12 cellular contexts compared by ENCODE assay signal in genomic region chr15:52221730-52222129, GRCh38. TPM values are rescaled to one million over a fixed set of nuclear protein-coding genes. Genes with fewer than 3 reads are reported as not detected.
DNase-seq lines count a peak whose midpoint lies in the region; ATAC-seq and TF ChIP-seq lines count a peak whose summit lies in the region.
"Had no signal": no experiment of that assay in that cellular context is flagged by ENCODE, and none has a peak within 500 bp of the region (broad histone marks: within the 10 kb centered on the region; RNA-seq: fewer than 3 reads in every experiment).

No MANE protein-coding gene starts in this region.

- DNase-seq in MCF 10A (ENCODE audit: unreplicated experiment): no peak
- no peak for DNase-seq in breast epithelium (ENCODE audit: low spot score in 2 of 2)
- DNase-seq in activated B cell treated with CpG ODN at 0.5 μM for 24 hours: no peak
- DNase-seq in activated effector memory CD4-positive, alpha-beta T cell treated with anti-CD3 and anti-CD28 coated beads, Interleukin-2, amount 50 U/mL, for 16 hours: no peak
- DNase-seq in GM13976 (ENCODE audit: low spot score): no peak
- DNase-seq in HEK293T (ENCODE audit: extremely low spot score): no peak
- no peak for DNase-seq in inferior parietal cortex (ENCODE audit: extremely low spot score)
- DNase-seq: NCI-H1048, substantia nigra had no signal

- H3K27me3 ChIP-seq in breast epithelium: no peaks in the 10 kb centered on the region
- H3K27me3 ChIP-seq: ascending aorta, neural progenitor cell had no signal

- TF ChIP-seq POLR2A in breast epithelium (IDR thresholded peaks at IDR 0.05): no peak

- H3K36me3 Mint-ChIP-seq in MCF 10A (ENCODE audit: insufficient read depth, unreplicated experiment): peaks cover 62% of the 10 kb centered on the region
- H3K36me3 Mint-ChIP-seq in activated B cell treated with CpG ODN at 0.5 μM for 24 hours (ENCODE audit: low read depth): peaks cover 4% of the 10 kb centered on the region

- no peaks in the 10 kb centered on the region for H3K9me3 Mint-ChIP-seq in MCF 10A (ENCODE audit: unreplicated experiment)
- no peaks in the 10 kb centered on the region for H3K9me3 Mint-ChIP-seq in activated B cell treated with CpG ODN at 0.5 μM for 24 hours
- H3K9me3 Mint-ChIP-seq: neural progenitor cell had no signal

- peak overlapping the region; percentile 82 for H3K27ac Mint-ChIP-seq in MCF 10A (ENCODE audit: low read depth, unreplicated experiment)
- H3K27ac Mint-ChIP-seq in activated B cell treated with CpG ODN at 0.5 μM for 24 hours: peak overlapping the region; percentile 99
- H3K27ac Mint-ChIP-seq: neural progenitor cell had no signal

- H3K9me3 ChIP-seq in breast epithelium: no peaks in the 10 kb centered on the region
- H3K9me3 ChIP-seq: ascending aorta had no signal

- no peaks in the 10 kb centered on the region for H3K36me3 ChIP-seq in breast epithelium
- H3K36me3 ChIP-seq: ascending aorta, neural progenitor cell had no signal

- in situ Hi-C loops in GM13976 (cut with MboI; ENCODE audit: low sequenced_read_pairs, unreplicated experiment): loop anchor here (10.0 kb wide), 1 partner anchor 247 kb away; the partner anchor contains the start of gene LEO1

- H3K4me3 ChIP-seq in breast epithelium: no peak overlapping the region
- H3K4me3 ChIP-seq: ascending aorta, neural progenitor cell had no signal

- CTCF ChIA-PET in MCF 10A (lab: Yijun Ruan, JAX): interaction anchor here (0.6 to 2.8 kb wide), 2 partner anchors 13 to 35 kb away, joined by 3 to 8 read pairs; no protein-coding TSS in a partner anchor
- CTCF ChIA-PET in activated B cell treated with CpG ODN at 0.5 μM for 24 hours (lab: Charles Lee): interaction anchor here (1.0 to 1.5 kb wide), 2 partner anchors 12 to 38 kb away, joined by 3 to 5 read pairs; no protein-coding TSS in a partner anchor
- CTCF ChIA-PET in HEK293T (lab: Yijun Ruan, JAX): no interaction called here

- ATAC-seq in HG02885 (IDR thresholded peaks at IDR 0.05; ENCODE audit: poor library complexity, unreplicated experiment) (peak; percentile 53), activated B cell treated with CpG ODN at 0.5 μM for 24 hours (ENCODE audit: low read depth) (peak; percentile 51)

- BruUV-seq in MCF 10A (replicated peaks; lab: Mats Ljungman, UMichigan): no TSS peak

- no peaks in the 10 kb centered on the region for H3K27me3 Mint-ChIP-seq in MCF 10A (ENCODE audit: insufficient read depth, unreplicated experiment)
- H3K27me3 Mint-ChIP-seq in activated B cell treated with CpG ODN at 0.5 μM for 24 hours: no peaks in the 10 kb centered on the region

- no peaks in the 10 kb centered on the region for H3K4me1 ChIP-seq in breast epithelium
- H3K4me1 ChIP-seq: ascending aorta, neural progenitor cell had no signal

- POLR2A ChIA-PET in MCF 10A (lab: Yijun Ruan, JAX): no interaction called here
- POLR2A ChIA-PET in activated B cell treated with CpG ODN at 0.5 μM for 24 hours (lab: Charles Lee): interaction anchor here (0.9 to 7.4 kb wide), 5 partner anchors 7 to 42 kb away, joined by 3 to 119 read pairs (median 5); no protein-coding TSS in a partner anchor
- POLR2A ChIA-PET in HEK293T (lab: Yijun Ruan, JAX): no interaction called here

- H3K4me1 Mint-ChIP-seq in MCF 10A (ENCODE audit: insufficient read depth, unreplicated experiment) (no peaks in the 10 kb centered on the region), activated B cell treated with CpG ODN at 0.5 μM for 24 hours (peaks cover 77% of the 10 kb centered on the region)
- H3K4me1 Mint-ChIP-seq: neural progenitor cell had no signal

- intact Hi-C loops in MCF 10A (cut with micrococcal nuclease) (no loop called here), breast epithelium (cut with DNase I; ENCODE audit: low total_unique reads) (no loop called here), activated B cell treated with CpG ODN at 0.5 μM for 24 hours (cut with micrococcal nuclease) (loop anchor here (1.0 kb wide), 2 partner anchors 8 to 13 kb away; no protein-coding TSS in a partner anchor)

- H3K4me3 Mint-ChIP-seq in MCF 10A (ENCODE audit: unreplicated experiment): no peak overlapping the region
- peak overlapping the region; percentile 85 for H3K4me3 Mint-ChIP-seq in activated B cell treated with CpG ODN at 0.5 μM for 24 hours
- H3K4me3 Mint-ChIP-seq: neural progenitor cell had no signal

- H3K27ac ChIP-seq in breast epithelium: no peak overlapping the region
- H3K27ac ChIP-seq: ascending aorta, neural progenitor cell had no signal

- TF ChIP-seq CTCF in MCF 10A (IDR thresholded peaks at IDR 0.05; ENCODE audit: unreplicated experiment): no peak
- no peak for TF ChIP-seq CTCF in breast epithelium (IDR thresholded peaks at IDR 0.05)
- TF ChIP-seq CTCF in activated B cell treated with CpG ODN at 0.5 μM for 24 hours (IDR thresholded peaks at IDR 0.05): no peak
- no peak for TF ChIP-seq CTCF in GM13976 (IDR thresholded peaks at IDR 0.05; ENCODE audit: borderline replicate concordance, control extremely low read depth, extremely low read depth, insufficient read depth, missing control alignments)

TF ChIP-seq in HEK293T, 16 proteins besides CTCF, POLR2A, EP300 and RAD21:
- TF ChIP-seq SP1 (IDR thresholded peaks at IDR 0.05) (no peak), FOXK2 (IDR thresholded peaks at IDR 0.05) (no peak), LEF1 (IDR thresholded peaks at IDR 0.05; ENCODE audit: borderline replicate concordance) (no peak), FOXA1 (IDR thresholded peaks at IDR 0.05) (no peak), BHLHE40 (IDR thresholded peaks at IDR 0.05; ENCODE audit: borderline replicate concordance) (no peak), L3MBTL2 (conservative IDR thresholded peaks at IDR 0.05) (no peak), PKNOX1 (IDR thresholded peaks at IDR 0.05) (no peak), CTBP1 (IDR thresholded peaks at IDR 0.05; ENCODE audit: borderline replicate concordance) (no peak)

RNA-seq across cellular contexts. Expression of gene GNB5, which starts 30.5 kb away (rescaled TPM):
- total RNA-seq in MCF 10A (2022): 31.8 and 33.7 TPM in 2 replicates
- total RNA-seq in breast epithelium: 10 to 100 TPM; 18.9 to 43.9 (median 43.9) TPM
- total RNA-seq in activated B cell treated with CpG ODN at 0.5 μM for 24 hours: 57.4 and 64.2 TPM in 2 replicates
